In genomic region chr3:54969652-54970051, GRCh38 we compare ENCODE assay signal across 26 cellular contexts. TPM values are rescaled to one million over a fixed set of nuclear protein-coding genes. Genes with fewer than 3 reads are reported as not detected.
DNase-seq lines count a peak whose midpoint lies in the region; ATAC-seq and TF ChIP-seq lines count a peak whose summit lies in the region.
"Had no signal": no experiment of that assay in that cellular context is flagged by ENCODE, and none has a peak within 500 bp of the region (broad histone marks: within the 10 kb centered on the region; RNA-seq: fewer than 3 reads in every experiment).

No MANE protein-coding gene starts in this region.

- H3K4me3 ChIP-seq in WERI-Rb-1 (ENCODE audit: low read depth, low read length): no peak overlapping the region
- H3K4me3 ChIP-seq in osteoblast (ENCODE audit: insufficient read depth, low read length): no peak overlapping the region
- H3K4me3 ChIP-seq in PC-3 (ENCODE audit: low read length): no peak overlapping the region
- no peak overlapping the region for H3K4me3 ChIP-seq in BE2C (ENCODE audit: low read depth, low read length)
- no peak overlapping the region for H3K4me3 ChIP-seq in spleen
- H3K4me3 ChIP-seq: BLaER1, gastroesophageal sphincter, MG63, prostate gland, SJSA1, testis, vagina had no signal

- H3K9me3 ChIP-seq in WERI-Rb-1 (ENCODE audit: severe bottlenecking) (no peaks in the 10 kb centered on the region), osteoblast (ENCODE audit: low read depth, low read length) (no peaks in the 10 kb centered on the region), PC-3 (ENCODE audit: low read length) (no peaks in the 10 kb centered on the region), BE2C (no peaks in the 10 kb centered on the region), spleen (no peaks in the 10 kb centered on the region)
- H3K9me3 ChIP-seq: BLaER1, gastroesophageal sphincter, MG63, prostate gland, SJSA1, testis, vagina had no signal

- H3K79me2 ChIP-seq in osteoblast (ENCODE audit: insufficient read depth, low read length) (no peaks in the 10 kb centered on the region), PC-3 (ENCODE audit: low read length) (no peaks in the 10 kb centered on the region)

- no peaks in the 10 kb centered on the region for H3F3A ChIP-seq in PC-3 (ENCODE audit: low read length, unreplicated experiment)

- no peak for TF ChIP-seq POLR2A in spleen (IDR thresholded peaks at IDR 0.05)

- no peak for ATAC-seq in PC-3
- ATAC-seq: activated CD4-positive, CD25-positive, alpha-beta regulatory T cell treated with anti-CD3 and anti-CD28 coated beads, Interleukin-2, amount 50 U/mL, for 24 hours; activated CD8-positive, alpha-beta T cell treated with anti-CD3 and anti-CD28 coated beads for 36 hours; gastroesophageal sphincter; stimulated activated naive CD8-positive, alpha-beta T cell treated with anti-CD3 and anti-CD28 coated beads, Interleukin-15, Interleukin-2, amounts not matched to agents 100 U/mL and 50 U/mL, for 24 hours had no signal

- CTCF ChIA-PET in PC-3 (lab: Charles Lee): no interaction called here

- TF ChIP-seq CTCF in WERI-Rb-1 (IDR thresholded peaks at IDR 0.05; ENCODE audit: low read depth, low read length) (no peak), osteoblast (IDR thresholded peaks at IDR 0.05; ENCODE audit: extremely low read depth, low read depth, low read length) (no peak), PC-3 (conservative IDR thresholded peaks at IDR 0.05; ENCODE audit: low read depth, low read length) (no peak), BE2C (IDR thresholded peaks at IDR 0.05; ENCODE audit: low read depth, low read length) (no peak), spleen (IDR thresholded peaks at IDR 0.05 in 8 of 11, conservative IDR thresholded peaks at IDR 0.05 in 3 of 11) (no peak)

- intact Hi-C loops in PC-3 (cut with micrococcal nuclease) (no loop called here), spleen (cut with DNase I; ENCODE audit: low total_unique reads) (no loop called here)

- no peaks in the 10 kb centered on the region for H3K36me3 ChIP-seq in WERI-Rb-1
- H3K36me3 ChIP-seq in osteoblast (ENCODE audit: insufficient read depth, low read length): no peaks in the 10 kb centered on the region
- no peaks in the 10 kb centered on the region for H3K36me3 ChIP-seq in PC-3 (ENCODE audit: low read depth, low read length)
- no peaks in the 10 kb centered on the region for H3K36me3 ChIP-seq in BE2C
- H3K36me3 ChIP-seq in spleen: no peaks in the 10 kb centered on the region
- H3K36me3 ChIP-seq: BLaER1, gastroesophageal sphincter, MG63, prostate gland, SJSA1, vagina had no signal

- WGBS in spleen, 5 donors: 89 to 96% (median 90%) methylated on average over 3 of the region's 3 CpGs

- DNase-seq in DMS 273 (lab: John Stamatoyannopoulos, UW; ENCODE audit: unreplicated experiment) (peak; percentile 90), NCI-H1694 treated with DMSO at 0.1 percent for 48 hours (lab: John Stamatoyannopoulos, UW) (peak; percentile 19), WERI-Rb-1 (peak; percentile 20), osteoblast (ENCODE audit: insufficient read length, low spot score, missing footprints) (no peak), NCI-H226 (no peak), PC-3 (no peak), BE2C (no peak), spleen (no peak)
- DNase-seq: activated CD8-positive, alpha-beta T cell treated with anti-CD3 and anti-CD28 coated beads for 36 hours; anterior cingulate cortex; HCEC 1CT; hippocampal formation; KBM-7; MG63; NCI-H510A; stimulated activated naive CD8-positive, alpha-beta T cell treated with anti-CD3 and anti-CD28 coated beads, Interleukin-15, Interleukin-2, amounts not matched to agents 100 U/mL and 50 U/mL, for 24 hours; T-helper 1 cell; testis had no signal

- no peaks in the 10 kb centered on the region for H3K9me2 ChIP-seq in PC-3 (replicated peaks; ENCODE audit: low read length)

- no peak overlapping the region for H3K4me2 ChIP-seq in osteoblast (ENCODE audit: insufficient read depth, low read length)
- no peak overlapping the region for H3K4me2 ChIP-seq in PC-3 (ENCODE audit: low read length)
- H3K4me2 ChIP-seq: BLaER1 had no signal

- H3K27me3 ChIP-seq in WERI-Rb-1 (ENCODE audit: insufficient read depth, low read depth, severe bottlenecking) (no peaks in the 10 kb centered on the region), osteoblast (ENCODE audit: insufficient read depth, low read length) (no peaks in the 10 kb centered on the region), PC-3 (ENCODE audit: low read length) (0 out of 2 replicates have a peak, but pooled peaks cover 9% of the 10 kb centered on the region), BE2C (no peaks in the 10 kb centered on the region), spleen (replicated peaks in 1 of 7) (no peaks in the 10 kb centered on the region)
- H3K27me3 ChIP-seq: BLaER1, gastroesophageal sphincter, MG63, SJSA1, testis, vagina had no signal

- peaks cover 45% of the 10 kb centered on the region for H3K4me1 ChIP-seq in osteoblast (ENCODE audit: insufficient read depth, low read length)
- no peaks in the 10 kb centered on the region for H3K4me1 ChIP-seq in PC-3 (ENCODE audit: insufficient read depth, low read length)
- no peaks in the 10 kb centered on the region for H3K4me1 ChIP-seq in BE2C
- peaks cover 0 to 27% (median 11%) of the 10 kb centered on the region in 6 donors for H3K4me1 ChIP-seq in spleen
- H3K4me1 ChIP-seq: gastroesophageal sphincter, prostate gland, testis, vagina had no signal

- H4K20me1 ChIP-seq in osteoblast (ENCODE audit: insufficient read depth, low read length): no peaks in the 10 kb centered on the region
- H4K20me1 ChIP-seq in PC-3 (ENCODE audit: low read length): no peaks in the 10 kb centered on the region
- H4K20me1 ChIP-seq: BLaER1 had no signal

- H2AFZ ChIP-seq in osteoblast (ENCODE audit: low read length) (no peak overlapping the region), PC-3 (ENCODE audit: low read length) (no peak overlapping the region)

- no peak overlapping the region for H3K9ac ChIP-seq in PC-3 (ENCODE audit: low read length)
- H3K9ac ChIP-seq: BLaER1 had no signal

- no TSS peak for BruUV-seq in PC-3 (replicated peaks; lab: Mats Ljungman, UMichigan)

- H3K27ac ChIP-seq in WERI-Rb-1 (no peak overlapping the region), osteoblast (ENCODE audit: low read depth, low read length) (peak overlapping the region; percentile 90), PC-3 (ENCODE audit: low read length) (no peak overlapping the region), spleen (no peak overlapping the region)
- H3K27ac ChIP-seq: BLaER1, gastroesophageal sphincter, prostate gland, SJSA1, testis, vagina had no signal

- POLR2A ChIA-PET in PC-3 (lab: Charles Lee; ENCODE audit: unreplicated experiment): no interaction called here

RNA-seq across cellular contexts. Expression of gene LRTM1, which starts 41.8 kb away (rescaled TPM):
- not detected in 2 replicates for total RNA-seq in osteoblast
- not detected in 2 replicates for total RNA-seq in PC-3 (2014; rRNA removed)
- not detected for polyA plus RNA-seq in BE2C (2012; ENCODE audit: insufficient read depth, insufficient read length, low read depth)
- 10 to 100 TPM in 1 of 7 donors, 1 to 10 TPM in 6; 4.3 to 14.0 (median 6.9) TPM for total RNA-seq in spleen
- 10 to 100 TPM in 1 of 3 donors, 1 to 10 TPM in 2; 1.6 to 14.1 (median 4.0) TPM for polyA plus RNA-seq in spleen
- total RNA-seq: A673; activated CD8-positive, alpha-beta T cell treated with anti-CD3 and anti-CD28 coated beads for 36 hours; activated T-helper 2 cell treated with anti-CD3 and anti-CD28 coated beads, Interferon-gamma antibody, Interleukin-2, Interleukin-4, amounts not matched to agents 10 μg/mL and 5 μg/mL and 100 μg/mL, durations not matched to agents 14 hours and 24 hours and 36 hours; gastroesophageal sphincter; SJSA1; testis; vagina had no signal

Comparison
In these comparisons a context has a peak if more than half of its experiments do, and no peak if none do; other contexts are left out.
1. DNase-seq: peak in DMS 273 (single experiment), NCI-H1694 treated with DMSO at 0.1 percent for 48 hours (single experiment) and WERI-Rb-1 (single experiment); none in osteoblast (single experiment), NCI-H226 (single experiment), PC-3 (single experiment), BE2C (single experiment) and spleen (single experiment).